In the genomic region with DNA sequence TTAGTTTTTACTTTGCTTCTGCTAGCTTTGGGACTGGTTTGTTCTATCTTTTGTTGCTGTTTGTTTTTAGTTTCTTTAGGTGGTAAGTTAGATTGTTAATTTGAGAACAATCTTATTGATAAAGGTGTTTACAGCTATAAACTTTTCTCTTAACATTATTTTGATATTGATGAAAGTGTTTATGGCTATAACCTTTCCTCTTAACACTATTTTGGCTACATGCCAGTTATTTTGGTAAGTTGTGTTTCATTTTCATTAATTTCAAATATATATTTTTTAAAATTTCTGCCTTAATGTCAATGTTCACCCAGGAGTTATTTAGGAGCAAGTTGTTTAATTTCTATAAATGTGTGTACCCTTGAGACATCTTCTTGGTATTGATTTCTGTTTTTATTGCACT, we compare ENCODE assay signal across 11 cellular contexts.
"Had no signal": no experiment of that assay in that cellular context is flagged by ENCODE, and none has a peak within 500 bp of the region (broad histone marks: within the 10 kb centered on the region; RNA-seq: fewer than 3 reads in every experiment).

No MANE protein-coding gene starts in this region.

- DNase-seq: GM23248, GOT3, H7, H9, HCEC 1CT, HFFc6 had no signal

- H3K27ac ChIP-seq: GM23248 had no signal

- H3K4me1 ChIP-seq: HAP-1 had no signal

- H3K4me3 ChIP-seq: GM23248, GM23338, HAP-1 had no signal

- H3K4me2 ChIP-seq: GM23338 had no signal

- H3K36me3 ChIP-seq: HAP-1 had no signal

- H3K9ac ChIP-seq: GM23248 had no signal

- ATAC-seq: GM23338, HCT116 had no signal

- FAIRE-seq: H1, H54 had no signal

- H2AFZ ChIP-seq: GM23248, GM23338 had no signal
